In genomic region chr3:123031051-123031450, GRCh38 we compare ENCODE assay signal across 25 cellular contexts. TPM values are rescaled to one million over a fixed set of nuclear protein-coding genes. Genes with fewer than 3 reads are reported as not detected.
"Had no signal": no experiment of that assay in that cellular context is flagged by ENCODE, and none has a peak within 500 bp of the region (broad histone marks: within the 10 kb centered on the region; RNA-seq: fewer than 3 reads in every experiment).

No MANE protein-coding gene starts in this region.

- H3K4me3 ChIP-seq: K562, SJSA1 had no signal

- H3K27ac ChIP-seq: SJSA1, VCaP had no signal

- ATAC-seq: activated CD4-positive, alpha-beta T cell treated with anti-CD3 and anti-CD28 coated beads for 36 hours; activated T-helper 17 cell treated with anti-CD3 and anti-CD28 coated beads, Interleukin-2, amount 50 U/mL, for 72 hours; K562; PC-3 had no signal

- H3K36me3 ChIP-seq: SJSA1 had no signal

- DNase-seq: activated CD4-positive, alpha-beta memory T cell treated with anti-CD3 and anti-CD28 coated beads, Interleukin-2, amount 10 ng/mL, durations not matched to agents 7 days and 5 days; activated CD4-positive, alpha-beta T cell treated with anti-CD3 and anti-CD28 coated beads for 36 hours; activated CD4-positive, alpha-beta T cell treated with anti-CD3 and anti-CD28 coated beads, Interleukin-2, amount 50 U/mL, for 1 hour; activated gamma-delta T cell; activated naive CD4-positive, alpha-beta T cell treated with anti-CD3 and anti-CD28 coated beads for 36 hours; activated T-cell treated with anti-CD3 and anti-CD28 coated beads for 4 hours; activated T-cell treated with anti-CD3 and anti-CD28 coated beads, Interleukin-2, amount 50 U/mL, for 48 hours; amygdala; Karpas-422; MM.1S; NCI-H1105; NCI-H1436 treated with DMSO at 0.1 percent for 48 hours; NCI-H2029; NCI-H2107; NCI-H446 treated with DMSO at 0.1 percent for 48 hours; NCI-H524 treated with DMSO at 0.1 percent for 48 hours; NCI-H748 treated with DMSO at 0.1 percent for 48 hours; PC-3; SHP77; T-helper 2 cell had no signal

- H3K9me3 ChIP-seq: SJSA1 had no signal

RNA-seq across cellular contexts. Expression of gene SEMA5B, which starts 3.5 kb away (rescaled TPM):
- total RNA-seq: activated CD4-positive, alpha-beta T cell treated with anti-CD3 and anti-CD28 coated beads for 36 hours; activated CD8-positive, alpha-beta memory T cell treated with anti-CD3 and anti-CD28 coated beads for 36 hours; activated naive CD4-positive, alpha-beta T cell treated with anti-CD3 and anti-CD28 coated beads for 36 hours; K562; SJSA1 had no signal
- polyA plus RNA-seq: K562 had no signal
